30 cellular contexts compared by ENCODE assay signal in the genomic region with DNA sequence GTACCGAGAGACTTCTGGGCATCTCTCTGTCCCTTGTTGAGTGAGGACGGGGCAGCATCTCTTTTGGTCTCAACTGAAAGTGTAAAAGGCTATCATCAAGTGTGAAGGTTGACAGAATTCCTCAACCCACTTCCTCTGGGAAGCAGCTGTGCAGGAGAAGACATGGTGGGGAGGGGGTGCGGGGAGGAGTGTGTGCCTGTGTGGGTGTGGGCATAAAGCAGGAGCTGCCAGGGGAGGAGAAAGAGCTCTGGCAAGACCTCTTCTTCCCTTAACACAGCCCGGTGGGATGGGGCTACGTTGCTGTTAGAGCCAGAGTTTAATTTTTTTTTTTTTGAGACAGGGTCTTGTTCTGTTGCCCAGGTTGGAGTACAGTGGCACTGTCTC. TPM values are rescaled to one million over a fixed set of nuclear protein-coding genes. Genes with fewer than 3 reads are reported as not detected.
DNase-seq lines count a peak whose midpoint lies in the region; ATAC-seq and TF ChIP-seq lines count a peak whose summit lies in the region.
"Had no signal": no experiment of that assay in that cellular context is flagged by ENCODE, and none has a peak within 500 bp of the region (broad histone marks: within the 10 kb centered on the region; RNA-seq: fewer than 3 reads in every experiment).

No MANE protein-coding gene starts in this region.

- POLR2A ChIA-PET in RWPE1 (lab: Yijun Ruan, JAX; ENCODE audit: low non-redundant PET) = no interaction called here

- no peak for ATAC-seq in GM18502 (IDR thresholded peaks at IDR 0.05; ENCODE audit: poor library complexity, unreplicated experiment)
- ATAC-seq: naive thymus-derived CD8-positive, alpha-beta T cell had no signal

- no peak for TF ChIP-seq CTCF in C4-2B (conservative IDR thresholded peaks at IDR 0.05)
- TF ChIP-seq CTCF in RWPE1 (conservative IDR thresholded peaks at IDR 0.05; ENCODE audit: low read depth) = no peak

- H3K27ac ChIP-seq in C4-2B (peak overlapping the region; percentile 87), RWPE1 (peak overlapping the region; percentile 64)
- H3K27ac ChIP-seq: uterus had no signal

- intact Hi-C loops in posterior vena cava (cut with DNase I) = no loop called here

- CTCF ChIA-PET in RWPE1 (lab: Yijun Ruan, JAX) = interaction anchor here (2.7 kb wide), 1 partner anchor 16 kb away, joined by 19 read pairs; no protein-coding TSS in a partner anchor

- DNase-seq in RWPE1 (ENCODE audit: low spot score) (no peak), islet precursor cell (peak; percentile 51), posterior vena cava (ENCODE audit: low spot score) (peak; percentile 22), NCI-H2107 treated with DMSO at 0.1 percent for 48 hours (lab: John Stamatoyannopoulos, UW; ENCODE audit: unreplicated experiment) (no peak), iPS-NIHi7 (ENCODE audit: extremely low spot score) (no peak)
- DNase-seq: ACHN; activated CD4-positive, alpha-beta memory T cell treated with anti-CD3 and anti-CD28 coated beads, Interleukin-2, amount 10 ng/mL, durations not matched to agents 7 days and 5 days; activated CD8-positive, alpha-beta memory T cell treated with anti-CD3 and anti-CD28 coated beads, Interleukin-2, amount 50 U/mL, for 4 hours; activated naive CD4-positive, alpha-beta T cell treated with Interleukin-2 at 50 U/mL for 16 hours; cerebellar nuclear complex; DMS53; immature natural killer cell; midbrain; naive thymus-derived CD8-positive, alpha-beta T cell; NCI-H1092; NCI-H1694 treated with DMSO at 0.1 percent for 48 hours; nucleus accumbens; retina; stimulated activated naive CD4-positive, alpha-beta T cell; T-helper 2 cell had no signal

RNA-seq across cellular contexts. Expression of a gene that starts 31.8 kb away (rescaled TPM):
- 10 to 100 TPM in 1 of 2 donors, 1 to 10 TPM in 1; 9.6 to 36.6 TPM for total RNA-seq in posterior vena cava
- total RNA-seq: HT1080, NCI-H460 had no signal

RNA-seq across cellular contexts. Expression of a gene that starts 46.2 kb away (rescaled TPM):
- not detected for total RNA-seq in posterior vena cava
- total RNA-seq: activated CD4-positive, alpha-beta memory T cell treated with anti-CD3 and anti-CD28 coated beads, Interleukin-2, amount 10 ng/mL, durations not matched to agents 7 days and 5 days; fibroblast of lung; H7; left ventricle myocardium superior; naive thymus-derived CD8-positive, alpha-beta T cell; NCI-H460; smooth muscle cell; temporal lobe; uterus had no signal

RNA-seq across cellular contexts. Expression of a gene that starts 47.5 kb away (rescaled TPM):
- not detected for total RNA-seq in posterior vena cava
- total RNA-seq: activated CD4-positive, alpha-beta memory T cell treated with anti-CD3 and anti-CD28 coated beads, Interleukin-2, amount 10 ng/mL, durations not matched to agents 7 days and 5 days; fibroblast of lung; H7; HT1080; left ventricle myocardium superior; naive thymus-derived CD8-positive, alpha-beta T cell; NCI-H460; smooth muscle cell; temporal lobe; uterus had no signal

Comparison
In these comparisons a context has a peak if more than half of its experiments do, and no peak if none do; other contexts are left out.
1. DNase-seq: peak in islet precursor cell (single experiment) and posterior vena cava (single experiment); none in RWPE1 (single experiment), NCI-H2107 treated with DMSO at 0.1 percent for 48 hours (single experiment) and iPS-NIHi7 (single experiment).